Comparison of ENCODE assay signal across 8 cellular contexts in genomic region chr1:200740291-200741212, GRCh38. TPM values are rescaled to one million over a fixed set of nuclear protein-coding genes. Genes with fewer than 3 reads are reported as not detected.
DNase-seq lines count a peak whose midpoint lies in the region; ATAC-seq, FAIRE-seq and TF ChIP-seq lines count a peak whose summit lies in the region.

No MANE protein-coding gene starts in this region.

- H3K27ac Mint-ChIP-seq in activated T-cell treated with anti-CD3 and anti-CD28 coated beads, Interleukin-2, amount 50 U/mL, for 72 hours = no peak overlapping the region
- H3K27ac Mint-ChIP-seq in activated naive CD8-positive, alpha-beta T cell treated with anti-CD3 and anti-CD28 coated beads, Interleukin-2, amount 10 ng/mL, durations not matched to agents 7 days and 5 days = no peak overlapping the region
- H3K27ac Mint-ChIP-seq in type B pancreatic cell = peak overlapping the region; percentile 100

- peaks cover 0 to 2% of the 10 kb centered on the region in 2 donors for H3K36me3 Mint-ChIP-seq in activated T-cell treated with anti-CD3 and anti-CD28 coated beads, Interleukin-2, amount 50 U/mL, for 72 hours (ENCODE audit: insufficient read depth in 2 of 2)
- no peaks in the 10 kb centered on the region for H3K36me3 Mint-ChIP-seq in activated naive CD8-positive, alpha-beta T cell treated with anti-CD3 and anti-CD28 coated beads, Interleukin-2, amount 10 ng/mL, durations not matched to agents 7 days and 5 days
- peaks cover 13% of the 10 kb centered on the region for H3K36me3 Mint-ChIP-seq in type B pancreatic cell

- peak in 1 of 2 donors; percentile 33 for ATAC-seq in activated T-cell treated with anti-CD3 and anti-CD28 coated beads, Interleukin-2, amount 50 U/mL, for 72 hours (replicated peaks in 1 of 2)
- ATAC-seq in activated naive CD8-positive, alpha-beta T cell treated with anti-CD3 and anti-CD28 coated beads, Interleukin-2, amount 10 ng/mL, durations not matched to agents 7 days and 5 days (ENCODE audit: low read depth) = no peak
- ATAC-seq in HepG2 (no peak), HG02759 (IDR thresholded peaks at IDR 0.05; ENCODE audit: unreplicated experiment) (no peak), HG02885 (IDR thresholded peaks at IDR 0.05; ENCODE audit: poor library complexity, unreplicated experiment) (no peak)

- H3K79me2 ChIP-seq in HepG2 (ENCODE audit: insufficient read depth, low read length) = peaks cover 43% of the 10 kb centered on the region

- H4K20me1 ChIP-seq in HepG2 (ENCODE audit: insufficient read depth, low read length) = 0 out of 2 replicates have a peak, but pooled peaks cover 6% of the 10 kb centered on the region

- no peak for FAIRE-seq in HepG2 (lab: Jason Lieb, UNC)

- H3K4me3 ChIP-seq in HepG2 (replicated peaks in 1 of 3; ENCODE audit: insufficient read depth in 1 of 3, low read depth in 2 of 3, low read length in 3 of 3) = peak overlapping the region; percentile 80 to 93 (median 85); a peak in 5 of 6 replicates

- no peaks in the 10 kb centered on the region for H3K9me3 Mint-ChIP-seq in activated T-cell treated with anti-CD3 and anti-CD28 coated beads, Interleukin-2, amount 50 U/mL, for 72 hours
- H3K9me3 Mint-ChIP-seq in activated naive CD8-positive, alpha-beta T cell treated with anti-CD3 and anti-CD28 coated beads, Interleukin-2, amount 10 ng/mL, durations not matched to agents 7 days and 5 days = no peaks in the 10 kb centered on the region
- no peaks in the 10 kb centered on the region for H3K9me3 Mint-ChIP-seq in type B pancreatic cell

- no peak for TF ChIP-seq CTCF in HepG2 (CRISPR knock-in tag; IDR thresholded peaks at IDR 0.05)
- no peak for TF ChIP-seq CTCF in type B pancreatic cell (conservative IDR thresholded peaks at IDR 0.05)

- intact Hi-C loops in HepG2 (cut with micrococcal nuclease; ENCODE audit: unreplicated experiment) = no loop called here

- in situ Hi-C loops in HepG2 (cut with HindIII; ENCODE audit: extremely low pct_ligation_motif_present, low pct_unique_long_range_greater_than_20kb) = no loop called here

- no peak overlapping the region for H2AFZ ChIP-seq in HepG2 (ENCODE audit: low read length)

- TF ChIP-seq RAD21 in HepG2 (CRISPR knock-in tag; IDR thresholded peaks at IDR 0.05) = no peak

- TF ChIP-seq EP300 in HepG2 (IDR thresholded peaks at IDR 0.05; ENCODE audit: low read depth in 2 of 2, low read length in 2 of 2) = no peak
- no peak for TF ChIP-seq EP300 in HepG2 (CRISPR knock-in tag; IDR thresholded peaks at IDR 0.05; ENCODE audit: borderline replicate concordance)

- peaks cover 48% of the 10 kb centered on the region for H3K4me1 Mint-ChIP-seq in activated T-cell treated with anti-CD3 and anti-CD28 coated beads, Interleukin-2, amount 50 U/mL, for 72 hours (ENCODE audit: low read depth)
- H3K4me1 Mint-ChIP-seq in activated naive CD8-positive, alpha-beta T cell treated with anti-CD3 and anti-CD28 coated beads, Interleukin-2, amount 10 ng/mL, durations not matched to agents 7 days and 5 days = peaks cover 21% of the 10 kb centered on the region
- H3K4me1 Mint-ChIP-seq in type B pancreatic cell (ENCODE audit: unreplicated experiment) = peaks cover 44% of the 10 kb centered on the region

- CTCF ChIA-PET in HepG2 (lab: Yijun Ruan, JAX; ENCODE audit: low intra/inter-chr PET ratio, low total read pairs) = no interaction called here

- WGBS in HepG2 (ENCODE audit: low lambda C conversion rate) = 11% methylated on average over 7 of the region's 7 CpGs

- POLR2A ChIA-PET in activated naive CD8-positive, alpha-beta T cell treated with anti-CD3 and anti-CD28 coated beads, Interleukin-2, amount 10 ng/mL, durations not matched to agents 7 days and 5 days (lab: Charles Lee) = no interaction called here
- POLR2A ChIA-PET in HepG2 (lab: Yijun Ruan, JAX) = no interaction called here

- H3K27me3 Mint-ChIP-seq in activated T-cell treated with anti-CD3 and anti-CD28 coated beads, Interleukin-2, amount 50 U/mL, for 72 hours (ENCODE audit: low read depth) = peaks cover 32% of the 10 kb centered on the region
- H3K27me3 Mint-ChIP-seq in activated naive CD8-positive, alpha-beta T cell treated with anti-CD3 and anti-CD28 coated beads, Interleukin-2, amount 10 ng/mL, durations not matched to agents 7 days and 5 days = peaks cover 32% of the 10 kb centered on the region
- H3K27me3 Mint-ChIP-seq in type B pancreatic cell = no peaks in the 10 kb centered on the region

- no peaks in the 10 kb centered on the region; a peak in 1 of 5 replicates for H3K27me3 ChIP-seq in HepG2 (ENCODE audit: control insufficient read depth in 1 of 2, insufficient read depth in 2 of 2, low read length in 2 of 2)

- no peaks in the 10 kb centered on the region for H3K36me3 ChIP-seq in HepG2 (replicated peaks in 1 of 2; ENCODE audit: control insufficient read depth in 1 of 2, insufficient read depth in 2 of 2, low read length in 2 of 2)

- DNase-seq in activated T-cell treated with anti-CD3 and anti-CD28 coated beads, Interleukin-2, amount 50 U/mL, for 72 hours = no peak
- DNase-seq in activated T-cell treated with anti-CD3 and anti-CD28 coated beads, Interleukin-2, amount 50 U/mL, for 1 hour = no peak
- DNase-seq in activated naive CD8-positive, alpha-beta T cell treated with anti-CD3 and anti-CD28 coated beads, Interleukin-2, amount 10 ng/mL, durations not matched to agents 7 days and 5 days = no peak
- DNase-seq in HepG2 (ENCODE audit: low spot score) = no peak
- DNase-seq in type B pancreatic cell (ENCODE audit: extremely low spot score, unreplicated experiment) = no peak
- DNase-seq in NOMO-1 (lab: John Stamatoyannopoulos, UW; ENCODE audit: unreplicated experiment in 2 of 2) = no peak

- no peak overlapping the region for H3K27ac ChIP-seq in HepG2 (ENCODE audit: extremely low read length, insufficient read depth, low read length)

- peaks cover 47% of the 10 kb centered on the region for H3K4me1 ChIP-seq in HepG2 (ENCODE audit: insufficient read depth, low read length)

- H3K9me3 ChIP-seq in HepG2 (ENCODE audit: low read length) = no peaks in the 10 kb centered on the region

- peak overlapping the region; percentile 99 for H3K4me2 ChIP-seq in HepG2 (ENCODE audit: low read depth, low read length)

- H3K4me3 Mint-ChIP-seq in activated T-cell treated with anti-CD3 and anti-CD28 coated beads, Interleukin-2, amount 50 U/mL, for 72 hours = peak overlapping the region; percentile 79 to 98
- peak overlapping the region; percentile 61 for H3K4me3 Mint-ChIP-seq in activated naive CD8-positive, alpha-beta T cell treated with anti-CD3 and anti-CD28 coated beads, Interleukin-2, amount 10 ng/mL, durations not matched to agents 7 days and 5 days
- peak overlapping the region; percentile 100 for H3K4me3 Mint-ChIP-seq in type B pancreatic cell

- H3K9ac ChIP-seq in HepG2 (ENCODE audit: insufficient read depth, low read depth, low read length) = peak overlapping the region; percentile 78

- no TSS peak for BruUV-seq in HepG2 (replicated peaks; lab: Mats Ljungman, UMichigan)

- no peak for TF ChIP-seq POLR2A in HepG2 (IDR thresholded peaks at IDR 0.05; ENCODE audit: insufficient read depth in 1 of 2, low read depth in 2 of 2, low read length in 2 of 2)

TF ChIP-seq in HepG2, 621 proteins besides CTCF, POLR2A, EP300 and RAD21:
- TF ChIP-seq ZNF136 (CRISPR knock-in tag; IDR thresholded peaks at IDR 0.05; ENCODE audit: low read depth) (no peak), DBP (CRISPR knock-in tag; IDR thresholded peaks at IDR 0.05; ENCODE audit: not compliant biosample characterization) (no peak), SAP130 (CRISPR knock-in tag; IDR thresholded peaks at IDR 0.05; ENCODE audit: low read depth) (0 out of 2 replicates have a peak, but pooled peaks have one; percentile 28)

RNA-seq across cellular contexts. Expression of gene CAMSAP2, which starts 1.9 kb away (rescaled TPM):
- 1 to 10 TPM; 1.3 to 3.1 TPM for total RNA-seq in activated T-cell treated with anti-CD3 and anti-CD28 coated beads, Interleukin-2, amount 50 U/mL, for 72 hours
- 1 to 10 TPM in 1 of 2 experiments, under 1 TPM in 1; 0.83 to 1.2 TPM for total RNA-seq in activated naive CD8-positive, alpha-beta T cell treated with anti-CD3 and anti-CD28 coated beads, Interleukin-2, amount 10 ng/mL, durations not matched to agents 7 days and 5 days
- total RNA-seq in HepG2 (2016; rRNA removed; fragmentation: Illumina TruSeq; extraction: Trizol) (8.2 and 10.3 TPM in 2 replicates), type B pancreatic cell (ENCODE audit: low replicate concordance) (27.4 and 28.5 TPM in 2 replicates)
- 0.91 and 0.97 TPM in 2 replicates for total RNA-seq in HepG2 (2016; cell fraction: cytosol; rRNA removed; fragmentation: Illumina TruSeq; extraction: Trizol; ENCODE audit: low read depth)
- total RNA-seq in HepG2 (2016; cell fraction: insoluble cytoplasmic fraction; rRNA removed; fragmentation: Illumina TruSeq; extraction: Trizol) = 7.7 and 11.2 TPM in 2 replicates
- 2.8 and 2.9 TPM in 2 replicates for total RNA-seq in HepG2 (2016; cell fraction: membrane; rRNA removed; fragmentation: Illumina TruSeq; extraction: Trizol)
- 10.7 and 14.3 TPM in 2 replicates for total RNA-seq in HepG2 (2016; cell fraction: nucleus; rRNA removed; fragmentation: Illumina TruSeq; extraction: Trizol)
- polyA plus RNA-seq in HepG2 (2011; rRNA removed) = 2.7 and 3.4 TPM in 2 replicates
- 0.85 and 1.5 TPM in 2 replicates for polyA plus RNA-seq in HepG2 (2011; cell fraction: cytosol; rRNA removed)
- 2.2 and 2.6 TPM in 2 replicates for polyA plus RNA-seq in HepG2 (2011; cell fraction: nucleus; rRNA removed)
- 5.3 and 5.9 TPM in 2 replicates for polyA plus RNA-seq in HepG2 (2012)
- 0.19 and 0.25 TPM in 2 replicates for polyA plus RNA-seq in HepG2 (2016; cell fraction: cytosol; fragmentation: Illumina TruSeq; extraction: Trizol; ENCODE audit: low read depth)
- 6.9 and 7.4 TPM in 2 replicates for polyA plus RNA-seq in HepG2 (2016; cell fraction: insoluble cytoplasmic fraction; fragmentation: Illumina TruSeq; extraction: Trizol; ENCODE audit: low read depth)
- 0.78 and 0.97 TPM in 2 replicates for polyA plus RNA-seq in HepG2 (2016; cell fraction: membrane; fragmentation: Illumina TruSeq; extraction: Trizol; ENCODE audit: low read depth)
- 12.4 and 12.5 TPM in 2 replicates for polyA plus RNA-seq in HepG2 (2016; cell fraction: nucleus; fragmentation: Illumina TruSeq; extraction: Trizol; ENCODE audit: insufficient read depth, low read depth)
- 2.5 and 25.6 TPM in 2 replicates for polyA minus RNA-seq in HepG2 (2011; rRNA and poly(A)+ RNA removed; ENCODE audit: low replicate concordance)
- polyA minus RNA-seq in HepG2 (2011; cell fraction: cytosol; rRNA and poly(A)+ RNA removed) = 4.4 and 5.6 TPM in 2 replicates
- 12.2 and 18.8 TPM in 2 replicates for polyA minus RNA-seq in HepG2 (2011; cell fraction: nucleus; rRNA and poly(A)+ RNA removed)
